14 cellular contexts compared by ENCODE assay signal in the genomic region with DNA sequence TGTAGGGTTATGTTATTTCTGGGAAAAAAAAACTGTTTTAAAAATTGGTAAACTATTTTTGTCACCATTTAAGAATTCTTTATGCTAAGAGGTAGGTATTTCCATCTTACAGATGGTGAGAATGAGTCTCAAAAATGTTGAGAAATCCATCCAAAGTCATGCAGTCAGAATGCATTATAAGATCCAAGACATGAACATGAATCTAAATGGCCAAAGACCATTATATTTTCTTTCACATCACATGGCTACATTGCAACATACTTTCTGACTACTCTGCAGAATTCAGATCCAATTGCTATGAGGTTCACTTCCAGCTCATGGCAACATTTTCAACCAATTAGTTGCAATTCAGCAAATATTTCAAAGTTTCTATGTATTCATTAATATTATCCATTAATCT.
"Had no signal": no experiment of that assay in that cellular context is flagged by ENCODE, and none has a peak within 500 bp of the region (broad histone marks: within the 10 kb centered on the region; RNA-seq: fewer than 3 reads in every experiment).

No MANE protein-coding gene starts in this region.

- DNase-seq: activated CD4-positive, alpha-beta T cell treated with anti-CD3 and anti-CD28 coated beads for 36 hours; activated CD8-positive, alpha-beta memory T cell treated with anti-CD3 and anti-CD28 coated beads, Interleukin-2, amount 50 U/mL, for 4 hours; activated CD8-positive, alpha-beta T cell treated with anti-CD3 and anti-CD28 coated beads for 36 hours; activated gamma-delta T cell; activated T-cell treated with anti-CD3 and anti-CD28 coated beads, Interleukin-2, amount 50 U/mL, for 48 hours; amygdala; foreskin keratinocyte; head of caudate nucleus; immature natural killer cell; lower lobe of right lung; right cardiac atrium; T-helper 2 cell had no signal

- H3K27ac ChIP-seq: epithelial cell of prostate, foreskin keratinocyte, lower lobe of right lung, prostate gland had no signal

- H3K36me3 ChIP-seq: lower lobe of right lung, prostate gland had no signal

- H3K27me3 ChIP-seq: foreskin keratinocyte had no signal

- H3K4me1 ChIP-seq: foreskin keratinocyte, lower lobe of right lung, prostate gland had no signal

- H3K9me3 ChIP-seq: lower lobe of right lung, prostate gland had no signal

- H3K4me3 ChIP-seq: lower lobe of right lung, prostate gland had no signal
